In genomic region chr11:130157111-130157510, GRCh38 we compare ENCODE assay signal across 19 cellular contexts.
A peak's percentile ranks its signal among the peaks of the same experiment; 100 is the strongest.
DNase-seq lines count a peak whose midpoint lies in the region; ATAC-seq, FAIRE-seq and TF ChIP-seq lines count a peak whose summit lies in the region.
"Had no signal": no experiment of that assay in that cellular context is flagged by ENCODE, and none has a peak within 500 bp of the region (broad histone marks: within the 10 kb centered on the region; RNA-seq: fewer than 3 reads in every experiment).

No MANE protein-coding gene starts in this region.

- peak; percentile 20 for FAIRE-seq in H54 (lab: Jason Lieb, UNC)
- FAIRE-seq: D721Med, GM12891, GM18507 had no signal

- H3K36me3 ChIP-seq in OCI-LY1 (ENCODE audit: insufficient read depth, low read length): peaks cover 20% of the 10 kb centered on the region
- H3K36me3 ChIP-seq: SJSA1 had no signal

- H4K20me1 ChIP-seq in OCI-LY1 (ENCODE audit: insufficient read depth, low read length): no peaks in the 10 kb centered on the region

- H3K9me3 ChIP-seq in OCI-LY1 (ENCODE audit: low read length): no peaks in the 10 kb centered on the region
- H3K9me3 ChIP-seq: SJSA1 had no signal

- peak overlapping the region; percentile 95 for H3K27ac ChIP-seq in OCI-LY1 (ENCODE audit: low read depth, low read length, poor library complexity, severe bottlenecking)
- H3K27ac ChIP-seq: SJSA1 had no signal

- peaks cover 22% of the 10 kb centered on the region for H3K79me2 ChIP-seq in OCI-LY1 (ENCODE audit: insufficient read depth, low read length)

- ATAC-seq in GM18873 (IDR thresholded peaks at IDR 0.05; ENCODE audit: low FRiP score, unreplicated experiment): no peak
- ATAC-seq: CD8-positive, alpha-beta T cell had no signal

- H3F3A ChIP-seq in OCI-LY1 (ENCODE audit: insufficient read depth, low read length): no peaks in the 10 kb centered on the region

- no peak overlapping the region for H3K9ac ChIP-seq in OCI-LY1 (ENCODE audit: low read length)

- H3K4me1 ChIP-seq in OCI-LY1 (ENCODE audit: insufficient read depth, low read length, severe bottlenecking): peaks cover 62% of the 10 kb centered on the region

- TF ChIP-seq CTCF in OCI-LY1 (IDR thresholded peaks at IDR 0.05; ENCODE audit: low read length) (no peak), astrocyte of the spinal cord (IDR thresholded peaks at IDR 0.05; ENCODE audit: low read depth, low read length) (no peak), fibroblast of pulmonary artery (IDR thresholded peaks at IDR 0.05; ENCODE audit: low read length, missing control alignments) (no peak)

- no peaks in the 10 kb centered on the region for H3K9me2 ChIP-seq in OCI-LY1 (ENCODE audit: low read depth, low read length)

- in situ Hi-C loops in astrocyte of the spinal cord (cut with HindIII; ENCODE audit: low sequenced_read_pairs): no loop called here

- H3K4me2 ChIP-seq in OCI-LY1 (ENCODE audit: low read length): no peak overlapping the region

- no peaks in the 10 kb centered on the region for H3K27me3 ChIP-seq in OCI-LY1 (ENCODE audit: insufficient read depth, low read length)

- H2AFZ ChIP-seq in OCI-LY1 (ENCODE audit: low read length): no peak overlapping the region

- DNase-seq in H54 (ENCODE audit: insufficient read length, low spot score): peak; percentile 83
- peak; percentile 49 for DNase-seq in astrocyte of the spinal cord (ENCODE audit: low read depth, low spot score)
- DNase-seq in fibroblast of pulmonary artery (ENCODE audit: low read depth): peak; percentile 81
- DNase-seq in AG20443 (ENCODE audit: low spot score): no peak
- DNase-seq in activated CD4-positive, CD25-positive, alpha-beta regulatory T cell (lab: John Stamatoyannopoulos, UW): no peak
- DNase-seq: CD8-positive, alpha-beta T cell; DMS79 treated with DMSO at 0.1 percent for 48 hours; GDM1; IMR-90; Kasumi-1; NCI-H1417 treated with DMSO at 0.1 percent for 48 hours; NCI-H1930; NCI-H69 had no signal

- no peak for TF ChIP-seq POLR2A in H54 (IDR thresholded peaks at IDR 0.05; ENCODE audit: low read depth, low read length)

- H3K4me3 ChIP-seq in OCI-LY1 (ENCODE audit: low read depth, low read length, poor library complexity, severe bottlenecking) (no peak overlapping the region), astrocyte of the spinal cord (ENCODE audit: low read depth, low read length) (no peak overlapping the region), fibroblast of pulmonary artery (replicated peaks; ENCODE audit: low read depth, low read length) (no peak overlapping the region)
- H3K4me3 ChIP-seq: SJSA1 had no signal

Comparison
In these comparisons a context has a peak if more than half of its experiments do, and no peak if none do; other contexts are left out.
1. DNase-seq: peak in H54 (single experiment), astrocyte of the spinal cord (single experiment) and fibroblast of pulmonary artery (single experiment); none in AG20443 (single experiment) and activated CD4-positive, CD25-positive, alpha-beta regulatory T cell (0 of 4).